Comparison of ENCODE assay signal across 8 cellular contexts in genomic region chr10:73413108-73413527, GRCh38. TPM values are rescaled to one million over a fixed set of nuclear protein-coding genes. Genes with fewer than 3 reads are reported as not detected.
DNase-seq lines count a peak whose midpoint lies in the region; ATAC-seq, FAIRE-seq and TF ChIP-seq lines count a peak whose summit lies in the region.

No MANE protein-coding gene starts in this region.

- TF ChIP-seq CTCF in nephron progenitor cell (IDR thresholded peaks at IDR 0.05) = no peak

- peak; percentile 26 for ATAC-seq in HG02763 (IDR thresholded peaks at IDR 0.05; ENCODE audit: unreplicated experiment)

- no peaks in the 10 kb centered on the region for H3K9me3 Mint-ChIP-seq in activated CD4-positive, alpha-beta T cell treated with anti-CD3 and anti-CD28 coated beads, Interleukin-2, amount 10 ng/mL, durations not matched to agents 7 days and 5 days
- no peaks in the 10 kb centered on the region for H3K9me3 Mint-ChIP-seq in nephron progenitor cell

- CTCF ChIA-PET in activated CD4-positive, alpha-beta T cell treated with anti-CD3 and anti-CD28 coated beads, Interleukin-2, amount 10 ng/mL, durations not matched to agents 7 days and 5 days (lab: Charles Lee) = interaction anchor here (0.7 to 1.6 kb wide), 2 partner anchors 12 to 20 kb away, joined by 3 to 4 read pairs; partner anchors contain the start of gene MSS51

- peaks cover 46% of the 10 kb centered on the region for H3K4me1 Mint-ChIP-seq in activated CD4-positive, alpha-beta T cell treated with anti-CD3 and anti-CD28 coated beads, Interleukin-2, amount 10 ng/mL, durations not matched to agents 7 days and 5 days
- H3K4me1 Mint-ChIP-seq in nephron progenitor cell = peaks cover 24% of the 10 kb centered on the region

- peaks cover 20% of the 10 kb centered on the region for H3K36me3 Mint-ChIP-seq in activated CD4-positive, alpha-beta T cell treated with anti-CD3 and anti-CD28 coated beads, Interleukin-2, amount 10 ng/mL, durations not matched to agents 7 days and 5 days (ENCODE audit: low read depth)
- H3K36me3 Mint-ChIP-seq in nephron progenitor cell (ENCODE audit: low read depth) = peaks cover under 1% of the 10 kb centered on the region

- in situ Hi-C loops in ACHN (cut with HindIII; ENCODE audit: low pct_ligation_motif_present, low pct_unique_long_range_greater_than_20kb, low sequenced_read_pairs) = no loop called here

- peak overlapping the region; percentile 90 for H3K27ac Mint-ChIP-seq in activated CD4-positive, alpha-beta T cell treated with anti-CD3 and anti-CD28 coated beads, Interleukin-2, amount 10 ng/mL, durations not matched to agents 7 days and 5 days
- peak overlapping the region; percentile 75 for H3K27ac Mint-ChIP-seq in nephron progenitor cell

- peak; percentile 75; the same call in 1 of the 2 replicates for TF ChIP-seq POLR2A in GM12891 (IDR thresholded peaks at IDR 0.05; ENCODE audit: low read depth, low read length)

- DNase-seq in ACHN = peak; percentile 52
- peak; percentile 39 for DNase-seq in GM12891 (ENCODE audit: insufficient read length, low spot score)
- DNase-seq in NCI-H2029 (lab: John Stamatoyannopoulos, UW) = peak; percentile 63
- DNase-seq in activated CD4-positive, alpha-beta T cell treated with anti-CD3 and anti-CD28 coated beads, Interleukin-2, amount 10 ng/mL, durations not matched to agents 7 days and 5 days = peak; percentile 61
- peak; percentile 67 for DNase-seq in fibroblast of gingiva (ENCODE audit: low read depth)
- peak; percentile 26 for DNase-seq in nephron progenitor cell
- DNase-seq in GM19240 (ENCODE audit: insufficient read length, low spot score) = no peak

- peak overlapping the region; percentile 90 for H3K4me3 Mint-ChIP-seq in activated CD4-positive, alpha-beta T cell treated with anti-CD3 and anti-CD28 coated beads, Interleukin-2, amount 10 ng/mL, durations not matched to agents 7 days and 5 days
- H3K4me3 Mint-ChIP-seq in nephron progenitor cell = peak overlapping the region; percentile 93

- no peaks in the 10 kb centered on the region for H3K27me3 Mint-ChIP-seq in activated CD4-positive, alpha-beta T cell treated with anti-CD3 and anti-CD28 coated beads, Interleukin-2, amount 10 ng/mL, durations not matched to agents 7 days and 5 days
- H3K27me3 Mint-ChIP-seq in nephron progenitor cell (ENCODE audit: low read depth, poor library complexity) = peaks cover 17% of the 10 kb centered on the region

- POLR2A ChIA-PET in activated CD4-positive, alpha-beta T cell treated with anti-CD3 and anti-CD28 coated beads, Interleukin-2, amount 10 ng/mL, durations not matched to agents 7 days and 5 days (lab: Charles Lee) = interaction anchor here (0.6 to 2.0 kb wide), 4 partner anchors 82 to 1165 kb away, joined by 3 to 5 read pairs (median 4); partner anchors contain the start of gene DNAJC9

- FAIRE-seq in GM12891 (lab: Jason Lieb, UNC) = peak; percentile 87

TF ChIP-seq in GM12891, 5 proteins besides CTCF, POLR2A, EP300 and RAD21:
- TF ChIP-seq POU2F2 (IDR thresholded peaks at IDR 0.05; ENCODE audit: low read depth, low read length) (no peak), TAF1 (IDR thresholded peaks at IDR 0.05; ENCODE audit: low read depth, low read length) (no peak; the same call in 1 of the 2 replicates), PAX5 (IDR thresholded peaks at IDR 0.05; ENCODE audit: insufficient read depth, low read length, severe bottlenecking) (no peak), POLR2AphosphoS5 (IDR thresholded peaks at IDR 0.05; ENCODE audit: low read depth, low read length) (no peak), SPI1 (IDR thresholded peaks at IDR 0.05; ENCODE audit: low read depth, low read length) (no peak)

RNA-seq across cellular contexts. Expression of gene ANXA7, which starts 0.7 kb away (rescaled TPM):
- polyA plus RNA-seq in GM12891 (2012; ENCODE audit: low read depth, missing spikeins) = 71.7 TPM
- 10 to 100 TPM; 78.6 to 83.0 TPM for total RNA-seq in activated CD4-positive, alpha-beta T cell treated with anti-CD3 and anti-CD28 coated beads, Interleukin-2, amount 10 ng/mL, durations not matched to agents 7 days and 5 days

RNA-seq across cellular contexts. Expression of gene MSS51, which starts 20.2 kb away (rescaled TPM):
- polyA plus RNA-seq in GM12891 (2012; ENCODE audit: low read depth, missing spikeins) = 0.80 TPM
- 1 to 10 TPM; 3.4 TPM for total RNA-seq in activated CD4-positive, alpha-beta T cell treated with anti-CD3 and anti-CD28 coated beads, Interleukin-2, amount 10 ng/mL, durations not matched to agents 7 days and 5 days

RNA-seq across cellular contexts. Expression of gene CFAP70, which starts 54.5 kb away (rescaled TPM):
- 0.94 TPM for polyA plus RNA-seq in GM12891 (2012; ENCODE audit: low read depth, missing spikeins)
- under 1 TPM; 0.57 to 0.75 TPM for total RNA-seq in activated CD4-positive, alpha-beta T cell treated with anti-CD3 and anti-CD28 coated beads, Interleukin-2, amount 10 ng/mL, durations not matched to agents 7 days and 5 days
